ENCODE assay signal across 8 cellular contexts in the genomic region with DNA sequence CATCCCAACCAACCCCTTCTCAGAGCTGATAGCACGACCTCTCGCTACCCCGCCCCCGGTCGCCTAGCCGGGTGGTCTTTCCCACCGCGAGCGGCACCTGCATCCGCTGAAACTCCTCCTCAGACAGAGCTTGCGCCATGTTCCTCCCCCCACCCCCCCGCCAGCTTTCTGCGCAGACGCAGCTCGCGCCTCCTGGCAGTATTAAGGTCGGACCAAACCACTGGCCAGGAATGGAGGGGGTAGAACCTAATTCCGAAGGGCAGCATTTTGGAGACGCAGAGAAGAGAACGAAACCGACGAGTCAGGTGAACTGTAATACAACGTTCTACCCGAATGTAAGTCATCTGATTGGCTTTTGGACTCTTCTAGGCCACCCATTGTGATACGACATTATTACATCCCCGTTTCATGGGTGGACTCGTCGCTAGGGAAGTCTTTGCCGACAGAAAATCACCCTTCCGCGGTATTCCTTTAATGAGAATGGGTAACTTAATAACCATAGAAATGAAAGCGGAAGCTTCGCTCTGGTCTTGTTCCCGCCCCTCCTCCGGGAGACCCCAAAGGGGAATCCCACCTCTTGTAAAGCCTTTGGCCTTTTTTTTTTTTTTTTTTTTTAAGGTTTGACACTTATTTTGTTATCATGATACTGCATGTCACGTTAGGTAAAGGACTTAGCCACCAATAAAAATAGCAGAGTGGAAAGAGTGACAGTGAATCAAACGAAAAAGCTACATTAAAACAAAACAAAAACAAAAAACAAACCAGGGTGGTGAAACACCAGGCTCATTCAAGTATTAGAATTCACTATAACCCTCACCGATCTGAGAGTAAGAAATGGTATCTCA. TPM values are rescaled to one million over a fixed set of nuclear protein-coding genes. Genes with fewer than 3 reads are reported as not detected.
DNase-seq lines count a peak whose midpoint lies in the region; ATAC-seq and TF ChIP-seq lines count a peak whose summit lies in the region.

A gene with protein sequence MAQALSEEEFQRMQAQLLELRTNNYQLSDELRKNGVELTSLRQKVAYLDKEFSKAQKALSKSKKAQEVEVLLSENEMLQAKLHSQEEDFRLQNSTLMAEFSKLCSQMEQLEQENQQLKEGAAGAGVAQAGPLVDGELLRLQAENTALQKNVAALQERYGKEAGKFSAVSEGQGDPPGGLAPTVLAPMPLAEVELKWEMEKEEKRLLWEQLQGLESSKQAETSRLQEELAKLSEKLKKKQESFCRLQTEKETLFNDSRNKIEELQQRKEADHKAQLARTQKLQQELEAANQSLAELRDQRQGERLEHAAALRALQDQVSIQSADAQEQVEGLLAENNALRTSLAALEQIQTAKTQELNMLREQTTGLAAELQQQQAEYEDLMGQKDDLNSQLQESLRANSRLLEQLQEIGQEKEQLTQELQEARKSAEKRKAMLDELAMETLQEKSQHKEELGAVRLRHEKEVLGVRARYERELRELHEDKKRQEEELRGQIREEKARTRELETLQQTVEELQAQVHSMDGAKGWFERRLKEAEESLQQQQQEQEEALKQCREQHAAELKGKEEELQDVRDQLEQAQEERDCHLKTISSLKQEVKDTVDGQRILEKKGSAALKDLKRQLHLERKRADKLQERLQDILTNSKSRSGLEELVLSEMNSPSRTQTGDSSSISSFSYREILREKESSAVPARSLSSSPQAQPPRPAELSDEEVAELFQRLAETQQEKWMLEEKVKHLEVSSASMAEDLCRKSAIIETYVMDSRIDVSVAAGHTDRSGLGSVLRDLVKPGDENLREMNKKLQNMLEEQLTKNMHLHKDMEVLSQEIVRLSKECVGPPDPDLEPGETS (minus strand): TSS at position 174 of the 845 bp plus-strand sequence. CDS start 35 bp downstream, at position 139.

- H2AFZ ChIP-seq in MM.1S (ENCODE audit: low read length) (peak within 1 kb of the TSS; percentile 51), neuron (ENCODE audit: low read depth, low read length) (peak within 1 kb of the TSS; percentile 59)

- peak; percentile 79 for ATAC-seq in foreskin keratinocyte

- H3K36me3 ChIP-seq in H7 (replicated peaks; ENCODE audit: control insufficient read depth, insufficient read depth, low read length) (peaks cover 12% of the 10 kb centered on the region), MM.1S (replicated peaks; ENCODE audit: insufficient read depth, low read length) (no peaks in the 10 kb centered on the region), SJCRH30 (no peaks in the 10 kb centered on the region), neuron (ENCODE audit: insufficient read depth, low read length) (peaks cover 9% of the 10 kb centered on the region), subcutaneous abdominal adipose tissue (ENCODE audit: control insufficient read depth in 5 of 5, insufficient read depth in 5 of 5, low read length in 5 of 5) (peaks cover 2 to 14% (median 9%) of the 10 kb centered on the region in 5 donors)

- H3K79me2 ChIP-seq in MM.1S (ENCODE audit: low read length) = peaks cover 16% of the 10 kb centered on the region

- H3K4me1 ChIP-seq in MM.1S (ENCODE audit: low read length) = no peaks in the 10 kb centered on the region
- H3K4me1 ChIP-seq in SJCRH30 = no peaks in the 10 kb centered on the region
- H3K4me1 ChIP-seq in foreskin keratinocyte = no peaks in the 10 kb centered on the region
- peaks cover 2% of the 10 kb centered on the region for H3K4me1 ChIP-seq in neuron (ENCODE audit: insufficient read depth, low read length)
- peaks cover 0 to 12% (median 9%) of the 10 kb centered on the region in 5 donors for H3K4me1 ChIP-seq in subcutaneous abdominal adipose tissue (ENCODE audit: control insufficient read depth in 5 of 5, insufficient read depth in 5 of 5, low read length in 5 of 5)

- no peak for TF ChIP-seq CTCF in MM.1S (IDR thresholded peaks at IDR 0.05; ENCODE audit: low read length)
- TF ChIP-seq CTCF in foreskin keratinocyte (conservative IDR thresholded peaks at IDR 0.05) = no peak

- H3K9me3 ChIP-seq in MM.1S (replicated peaks; ENCODE audit: insufficient read depth, low read length) (no peaks in the 10 kb centered on the region), SJCRH30 (replicated peaks) (no peaks in the 10 kb centered on the region), neuron (ENCODE audit: low read length) (no peaks in the 10 kb centered on the region), subcutaneous abdominal adipose tissue (ENCODE audit: control insufficient read depth in 5 of 5, low read length in 5 of 5) (peaks cover 0 to 7% (median 0%) of the 10 kb centered on the region in 5 donors)

- no peaks in the 10 kb centered on the region for H3K9me2 ChIP-seq in MM.1S (replicated peaks; ENCODE audit: insufficient read depth, low read length)

- DNase-seq in ELR (ENCODE audit: low read depth) (peak; percentile 88), H7 (peak; percentile 96), MM.1S (peak; percentile 87), SJCRH30 (peak; percentile 76 to 88), foreskin keratinocyte (peak; percentile 67 to 91)
- DNase-seq in activated gamma-delta T cell treated with anti-CD3 and anti-CD28 coated beads, Interleukin-2, amount 50 U/mL, for 16 hours (ENCODE audit: low read depth) = peak; percentile 63

- H3K9ac ChIP-seq in MM.1S (ENCODE audit: low read length) = peak within 1 kb of the TSS; percentile 85
- H3K9ac ChIP-seq in subcutaneous abdominal adipose tissue (ENCODE audit: low read length in 5 of 5) = peak within 1 kb of the TSS; percentile 50 to 83 (median 65)

- no peaks in the 10 kb centered on the region for H3F3A ChIP-seq in MM.1S (ENCODE audit: insufficient read depth, low read length)

- H3K27ac ChIP-seq in MM.1S (ENCODE audit: low read length) (peak within 1 kb of the TSS; percentile 87), SJCRH30 (peak within 1 kb of the TSS; percentile 92), foreskin keratinocyte (peak within 1 kb of the TSS; percentile 90), subcutaneous abdominal adipose tissue (ENCODE audit: low read depth, low read length) (peak within 1 kb of the TSS; percentile 84)

- H3K4me3 ChIP-seq in H7 (ENCODE audit: insufficient read depth, low read depth, low read length) (peak within 1 kb of the TSS; percentile 76), MM.1S (ENCODE audit: low read length) (peak within 1 kb of the TSS; percentile 82), SJCRH30 (peak within 1 kb of the TSS; percentile 69), neuron (ENCODE audit: low read length) (peak within 1 kb of the TSS; percentile 86), subcutaneous abdominal adipose tissue (ENCODE audit: low read depth in 1 of 5, low read length in 5 of 5) (peak within 1 kb of the TSS; percentile 73 to 94 (median 77))

- peak within 1 kb of the TSS; percentile 55 for H3K4me2 ChIP-seq in MM.1S (ENCODE audit: low read depth, low read length)

- no peaks in the 10 kb centered on the region for H4K20me1 ChIP-seq in MM.1S (ENCODE audit: insufficient read depth, low read length)

- H3K27me3 ChIP-seq in H7 (ENCODE audit: control insufficient read depth, insufficient read depth, low read length) (no peaks in the 10 kb centered on the region), MM.1S (replicated peaks; ENCODE audit: insufficient read depth, low read length) (no peaks in the 10 kb centered on the region), SJCRH30 (no peaks in the 10 kb centered on the region), foreskin keratinocyte (no peaks in the 10 kb centered on the region), neuron (ENCODE audit: insufficient read depth, low read length) (no peaks in the 10 kb centered on the region), subcutaneous abdominal adipose tissue (ENCODE audit: control insufficient read depth in 5 of 5, insufficient read depth in 4 of 5, low read length in 5 of 5) (no peaks in the 10 kb centered on the region)

RNA-seq across cellular contexts. Expression of the gene that starts here (rescaled TPM):
- 19.9 and 23.7 TPM in 2 replicates for total RNA-seq in H7 (2014; rRNA removed; shearing (Covaris generic))
- total RNA-seq in SJCRH30 (2014; rRNA removed; shearing (Covaris generic)) = 16.2 and 19.4 TPM in 2 replicates
- total RNA-seq in foreskin keratinocyte = 18.8 and 18.9 TPM in 2 replicates
- 13.7 and 13.8 TPM in 2 replicates for polyA plus RNA-seq in foreskin keratinocyte

Comparison
In these comparisons a context has a peak if more than half of its experiments do, and no peak if none do; other contexts are left out.
1. Peak in every context shown above with its lines: DNase-seq, ATAC-seq, H3K4me3 ChIP-seq and H3K27ac ChIP-seq.